ENCODE assay signal across 31 cellular contexts in genomic region chr4:90769251-90769650, GRCh38.
"Had no signal": no experiment of that assay in that cellular context is flagged by ENCODE, and none has a peak within 500 bp of the region (broad histone marks: within the 10 kb centered on the region; RNA-seq: fewer than 3 reads in every experiment).

No MANE protein-coding gene starts in this region.

- H3K9me3 Mint-ChIP-seq: activated CD4-positive, alpha-beta T cell treated with anti-CD3 and anti-CD28 coated beads, Interleukin-2, amount 10 ng/mL, durations not matched to agents 24 days and 14 days; activated naive CD8-positive, alpha-beta T cell treated with anti-CD3 and anti-CD28 coated beads, Interleukin-2, amount 10 ng/mL, durations not matched to agents 7 days and 5 days; dendritic cell treated with granulocyte-macrophage colony-stimulating factor and Interleukin-4, amounts not matched to agents 40 ng/mL and 50 ng/mL, for 4 days; neural progenitor cell had no signal

- H3K36me3 Mint-ChIP-seq: activated CD4-positive, alpha-beta memory T cell treated with anti-CD3 and anti-CD28 coated beads for 36 hours; activated naive CD4-positive, alpha-beta T cell treated with anti-CD3 and anti-CD28 coated beads, Interleukin-2, amount 10 ng/mL, durations not matched to agents 7 days and 5 days; activated naive CD8-positive, alpha-beta T cell treated with anti-CD3 and anti-CD28 coated beads, Interleukin-2, amount 10 ng/mL, durations not matched to agents 7 days and 5 days; natural killer cell; neural progenitor cell; stimulated activated effector memory CD8-positive, alpha-beta T cell treated with anti-CD3 and anti-CD28 coated beads, Interleukin-12 subunit alpha, Interleukin-12 subunit beta, amount 100 ng/mL, for 72 hours had no signal

- H3K4me3 ChIP-seq: gastrocnemius medialis, lower lobe of right lung, neural progenitor cell, right lobe of liver, thyroid gland, upper lobe of left lung, vagina had no signal

- H3K27me3 Mint-ChIP-seq: activated CD4-positive, alpha-beta memory T cell treated with anti-CD3 and anti-CD28 coated beads for 36 hours; activated CD4-positive, alpha-beta T cell treated with anti-CD3 and anti-CD28 coated beads, Interleukin-2, amount 10 ng/mL, durations not matched to agents 24 days and 14 days; activated naive CD4-positive, alpha-beta T cell treated with anti-CD3 and anti-CD28 coated beads, Interleukin-2, amount 10 ng/mL, durations not matched to agents 7 days and 5 days; activated naive CD8-positive, alpha-beta T cell treated with anti-CD3 and anti-CD28 coated beads, Interleukin-2, amount 10 ng/mL, durations not matched to agents 7 days and 5 days; activated T-cell treated with anti-CD3 and anti-CD28 coated beads, Interleukin-2, amount 50 U/mL, for 24 hours; dendritic cell treated with granulocyte-macrophage colony-stimulating factor and Interleukin-4, amounts not matched to agents 40 ng/mL and 50 ng/mL, for 4 days; stimulated activated naive CD8-positive, alpha-beta T cell treated with anti-CD3 and anti-CD28 coated beads, Interleukin-15, amount 100 ng/mL, for 72 hours had no signal

- H3K27me3 ChIP-seq: gastrocnemius medialis, neural progenitor cell, right lobe of liver, thyroid gland, upper lobe of left lung, vagina had no signal

- H3K36me3 ChIP-seq: gastrocnemius medialis, lower lobe of right lung, neural progenitor cell, right lobe of liver, thyroid gland, upper lobe of left lung, vagina, WERI-Rb-1 had no signal

- H3K9me3 ChIP-seq: gastrocnemius medialis, lower lobe of right lung, right lobe of liver, thyroid gland, upper lobe of left lung, vagina had no signal

- H3K4me1 ChIP-seq: gastrocnemius medialis, lower lobe of right lung, neural progenitor cell, right lobe of liver, thyroid gland, upper lobe of left lung, vagina had no signal

- H3K27ac Mint-ChIP-seq: activated CD4-positive, alpha-beta memory T cell treated with anti-CD3 and anti-CD28 coated beads for 36 hours; activated CD4-positive, alpha-beta T cell treated with anti-CD3 and anti-CD28 coated beads, Interleukin-2, amount 10 ng/mL, durations not matched to agents 24 days and 14 days; activated naive CD4-positive, alpha-beta T cell treated with anti-CD3 and anti-CD28 coated beads, Interleukin-2, amount 10 ng/mL, durations not matched to agents 7 days and 5 days; activated naive CD8-positive, alpha-beta T cell treated with anti-CD3 and anti-CD28 coated beads, Interleukin-2, amount 10 ng/mL, durations not matched to agents 7 days and 5 days; activated T-cell treated with anti-CD3 and anti-CD28 coated beads, Interleukin-2, amount 50 U/mL, for 24 hours; dendritic cell treated with granulocyte-macrophage colony-stimulating factor and Interleukin-4, amounts not matched to agents 40 ng/mL and 50 ng/mL, for 4 days; natural killer cell; neural progenitor cell; stimulated activated effector memory CD8-positive, alpha-beta T cell treated with anti-CD3 and anti-CD28 coated beads, Interleukin-12 subunit alpha, Interleukin-12 subunit beta, amount 100 ng/mL, for 72 hours; stimulated activated naive CD8-positive, alpha-beta T cell treated with anti-CD3 and anti-CD28 coated beads, Interleukin-15, amount 100 ng/mL, for 72 hours had no signal

- ATAC-seq: gastrocnemius medialis; left lobe of liver; lower lobe of right lung; natural killer cell; right lobe of liver; stimulated activated effector memory CD8-positive, alpha-beta T cell treated with anti-CD3 and anti-CD28 coated beads, Interleukin-12 subunit alpha, Interleukin-12 subunit beta, amount 100 ng/mL, for 72 hours; stimulated activated naive CD8-positive, alpha-beta T cell treated with anti-CD3 and anti-CD28 coated beads, Interleukin-15, amount 100 ng/mL, for 72 hours had no signal

- DNase-seq: activated CD4-positive, alpha-beta memory T cell treated with anti-CD3 and anti-CD28 coated beads for 36 hours; activated CD4-positive, alpha-beta T cell treated with anti-CD3 and anti-CD28 coated beads, Interleukin-2, amount 10 ng/mL, durations not matched to agents 24 days and 14 days; activated CD4-positive, CD25-positive, alpha-beta regulatory T cell treated with anti-CD3 and anti-CD28 coated beads, Interleukin-2, amount 50 U/mL, for 72 hours; activated CD8-positive, alpha-beta memory T cell treated with anti-CD3 and anti-CD28 coated beads, Interleukin-2, amount 50 U/mL, for 48 hours; activated gamma-delta T cell; activated naive CD4-positive, alpha-beta T cell treated with anti-CD3 and anti-CD28 coated beads, Interleukin-2, amount 10 ng/mL, durations not matched to agents 7 days and 5 days; activated naive CD8-positive, alpha-beta T cell treated with anti-CD3 and anti-CD28 coated beads, Interleukin-2, amount 10 ng/mL, durations not matched to agents 7 days and 5 days; activated T-cell treated with anti-CD3 and anti-CD28 coated beads, Interleukin-2, amount 50 U/mL, for 24 hours; amniotic stem cell; central memory CD4-positive, alpha-beta T cell; effector CD4-positive, alpha-beta T cell; gastrocnemius medialis; hippocampal formation; kidney; lower lobe of right lung; mesendoderm; natural killer cell; posterior cingulate gyrus; right lobe of liver; stimulated activated CD4-positive, alpha-beta T cell treated with anti-CD3 and anti-CD28 coated beads, Interleukin-12 subunit alpha, Interleukin-12 subunit beta, amount 100 ng/mL, for 4 hours; stimulated activated CD4-positive, alpha-beta T cell treated with anti-CD3 and anti-CD28 coated beads, Interleukin-4, amount 100 ng/mL, for 24 hours; stimulated activated naive CD8-positive, alpha-beta T cell treated with anti-CD3 and anti-CD28 coated beads, Interleukin-15, amount 100 ng/mL, for 72 hours; T-helper 1 cell; thyroid gland; upper lobe of left lung; WERI-Rb-1 had no signal

- H3K4me1 Mint-ChIP-seq: activated CD4-positive, alpha-beta T cell treated with anti-CD3 and anti-CD28 coated beads, Interleukin-2, amount 10 ng/mL, durations not matched to agents 24 days and 14 days; activated naive CD4-positive, alpha-beta T cell treated with anti-CD3 and anti-CD28 coated beads, Interleukin-2, amount 10 ng/mL, durations not matched to agents 7 days and 5 days; activated naive CD8-positive, alpha-beta T cell treated with anti-CD3 and anti-CD28 coated beads, Interleukin-2, amount 10 ng/mL, durations not matched to agents 7 days and 5 days; natural killer cell; stimulated activated effector memory CD8-positive, alpha-beta T cell treated with anti-CD3 and anti-CD28 coated beads, Interleukin-12 subunit alpha, Interleukin-12 subunit beta, amount 100 ng/mL, for 72 hours; stimulated activated naive CD8-positive, alpha-beta T cell treated with anti-CD3 and anti-CD28 coated beads, Interleukin-15, amount 100 ng/mL, for 72 hours had no signal

- H3K4me3 Mint-ChIP-seq: activated CD4-positive, alpha-beta memory T cell treated with anti-CD3 and anti-CD28 coated beads for 36 hours; activated CD4-positive, alpha-beta T cell treated with anti-CD3 and anti-CD28 coated beads, Interleukin-2, amount 10 ng/mL, durations not matched to agents 24 days and 14 days; activated naive CD4-positive, alpha-beta T cell treated with anti-CD3 and anti-CD28 coated beads, Interleukin-2, amount 10 ng/mL, durations not matched to agents 7 days and 5 days; activated naive CD8-positive, alpha-beta T cell treated with anti-CD3 and anti-CD28 coated beads, Interleukin-2, amount 10 ng/mL, durations not matched to agents 7 days and 5 days; activated T-cell treated with anti-CD3 and anti-CD28 coated beads, Interleukin-2, amount 50 U/mL, for 24 hours; dendritic cell treated with granulocyte-macrophage colony-stimulating factor and Interleukin-4, amounts not matched to agents 40 ng/mL and 50 ng/mL, for 4 days; natural killer cell; neural progenitor cell; stimulated activated effector memory CD8-positive, alpha-beta T cell treated with anti-CD3 and anti-CD28 coated beads, Interleukin-12 subunit alpha, Interleukin-12 subunit beta, amount 100 ng/mL, for 72 hours; stimulated activated naive CD8-positive, alpha-beta T cell treated with anti-CD3 and anti-CD28 coated beads, Interleukin-15, amount 100 ng/mL, for 72 hours had no signal

- H2AFZ ChIP-seq: neural progenitor cell had no signal
